Comparison of ENCODE assay signal across 24 cellular contexts in the genomic region with DNA sequence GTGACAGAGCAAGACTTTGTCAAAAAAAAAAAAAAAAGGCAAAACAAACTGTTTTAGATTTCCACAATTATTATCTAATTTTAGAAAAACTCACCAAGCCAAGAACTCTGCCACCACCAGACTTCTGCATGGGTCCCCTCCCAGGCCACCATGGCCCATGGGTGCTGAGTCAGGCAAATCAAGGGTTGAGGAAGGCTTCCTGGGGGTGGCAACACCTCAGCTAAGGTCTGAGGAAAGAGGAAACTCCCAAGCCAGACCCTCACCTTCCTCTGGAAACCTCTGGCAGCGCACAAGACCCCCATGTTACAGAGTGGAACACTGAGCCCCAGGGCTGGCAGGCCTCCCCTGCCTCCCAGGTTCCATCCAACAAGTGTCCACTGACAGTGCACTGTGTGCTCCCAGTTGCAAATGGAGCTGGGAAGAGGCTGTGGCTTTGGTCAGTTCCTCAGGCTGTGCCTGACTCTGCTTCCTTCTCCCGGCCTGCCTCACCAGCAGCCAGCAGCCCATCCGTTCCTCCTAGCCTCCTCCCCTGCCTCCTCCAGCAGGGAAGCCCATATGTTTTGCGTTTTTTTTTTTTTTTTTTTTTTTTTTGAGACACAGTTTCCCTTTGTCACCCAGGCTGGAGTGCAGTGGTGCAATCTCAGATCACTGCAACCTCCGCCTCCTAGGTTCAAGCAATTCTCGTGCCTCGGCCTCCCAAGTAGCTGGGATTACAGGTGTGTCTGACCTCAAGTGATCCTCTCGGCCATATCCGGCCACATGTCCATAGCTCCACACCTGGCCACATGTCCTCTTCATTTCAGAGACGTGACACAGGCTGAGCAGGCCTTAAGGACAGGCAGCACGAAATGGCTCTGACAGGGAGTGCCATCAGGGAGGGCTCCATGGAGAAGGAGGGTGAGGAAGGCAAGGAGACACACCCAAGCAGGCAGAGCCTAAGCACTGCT. TPM values are rescaled to one million over a fixed set of nuclear protein-coding genes. Genes with fewer than 3 reads are reported as not detected.
DNase-seq lines count a peak whose midpoint lies in the region; FAIRE-seq and TF ChIP-seq lines count a peak whose summit lies in the region.
"Had no signal": no experiment of that assay in that cellular context is flagged by ENCODE, and none has a peak within 500 bp of the region (broad histone marks: within the 10 kb centered on the region; RNA-seq: fewer than 3 reads in every experiment).

No MANE protein-coding gene starts in this region.

- H3K27me3 ChIP-seq in spleen (replicated peaks in 1 of 7) (no peaks in the 10 kb centered on the region), sigmoid colon (no peaks in the 10 kb centered on the region)

- no peak for FAIRE-seq in D721Med (lab: Jason Lieb, UNC)
- FAIRE-seq: endothelial cell of umbilical vein, keratinocyte had no signal

- no peaks in the 10 kb centered on the region for H3K9me3 Mint-ChIP-seq in activated CD4-positive, alpha-beta memory T cell treated with anti-CD3 and anti-CD28 coated beads for 36 hours
- no peaks in the 10 kb centered on the region for H3K9me3 Mint-ChIP-seq in activated CD4-positive, alpha-beta memory T cell treated with anti-CD3 and anti-CD28 coated beads, Interleukin-2, amount 10 ng/mL, durations not matched to agents 7 days and 5 days
- H3K9me3 Mint-ChIP-seq: type B pancreatic cell had no signal

- no peaks in the 10 kb centered on the region for H3K27me3 Mint-ChIP-seq in activated CD4-positive, alpha-beta memory T cell treated with anti-CD3 and anti-CD28 coated beads for 36 hours
- H3K27me3 Mint-ChIP-seq in activated CD4-positive, alpha-beta memory T cell treated with anti-CD3 and anti-CD28 coated beads, Interleukin-2, amount 10 ng/mL, durations not matched to agents 7 days and 5 days = no peaks in the 10 kb centered on the region

- H3K36me3 Mint-ChIP-seq in activated CD4-positive, alpha-beta memory T cell treated with anti-CD3 and anti-CD28 coated beads for 36 hours = peaks cover under 1% of the 10 kb centered on the region
- peaks cover 4% of the 10 kb centered on the region for H3K36me3 Mint-ChIP-seq in activated CD4-positive, alpha-beta memory T cell treated with anti-CD3 and anti-CD28 coated beads, Interleukin-2, amount 10 ng/mL, durations not matched to agents 7 days and 5 days (ENCODE audit: low read depth)
- H3K36me3 Mint-ChIP-seq: type B pancreatic cell had no signal

- in situ Hi-C loops in KBM-7 (cut with MboI; ENCODE audit: low pct_unique_long_range_greater_than_20kb, low sequenced_read_pairs) = no loop called here

- TF ChIP-seq CTCF in coronary artery (IDR thresholded peaks at IDR 0.05) (no peak), spleen (IDR thresholded peaks at IDR 0.05 in 8 of 11, conservative IDR thresholded peaks at IDR 0.05 in 3 of 11) (no peak), D721Med (IDR thresholded peaks at IDR 0.05; ENCODE audit: insufficient read depth, missing control alignments) (no peak), sigmoid colon (IDR thresholded peaks at IDR 0.05) (no peak)

- peak overlapping the region; percentile 14 for H3K27ac Mint-ChIP-seq in activated CD4-positive, alpha-beta memory T cell treated with anti-CD3 and anti-CD28 coated beads for 36 hours
- H3K27ac Mint-ChIP-seq in activated CD4-positive, alpha-beta memory T cell treated with anti-CD3 and anti-CD28 coated beads, Interleukin-2, amount 10 ng/mL, durations not matched to agents 7 days and 5 days = no peak overlapping the region
- H3K27ac Mint-ChIP-seq: type B pancreatic cell had no signal

- H3K36me3 ChIP-seq in spleen (no peaks in the 10 kb centered on the region), sigmoid colon (no peaks in the 10 kb centered on the region)

- H3K4me1 ChIP-seq in spleen = peaks cover 7 to 86% (median 51%) of the 10 kb centered on the region in 6 donors
- peaks cover 0 to 26% (median 20%) of the 10 kb centered on the region in 4 donors for H3K4me1 ChIP-seq in sigmoid colon

- no peak overlapping the region for H3K4me3 ChIP-seq in coronary artery
- no peak overlapping the region for H3K4me3 ChIP-seq in spleen
- no peak overlapping the region for H3K4me3 ChIP-seq in sigmoid colon

- H3K9me3 ChIP-seq in spleen = no peaks in the 10 kb centered on the region
- H3K9me3 ChIP-seq in sigmoid colon = no peaks in the 10 kb centered on the region

- intact Hi-C loops in activated CD4-positive, alpha-beta memory T cell treated with anti-CD3 and anti-CD28 coated beads for 36 hours (cut with micrococcal nuclease) = no loop called here
- intact Hi-C loops in spleen (cut with DNase I; ENCODE audit: low total_unique reads) (loop anchor here (10.0 kb wide), 1 partner anchor 50 kb away; no protein-coding TSS in a partner anchor), sigmoid colon (cut with DNase I) (no loop called here)

- H3K4me1 Mint-ChIP-seq in activated CD4-positive, alpha-beta memory T cell treated with anti-CD3 and anti-CD28 coated beads for 36 hours (ENCODE audit: low read depth) = peaks cover 9% of the 10 kb centered on the region
- H3K4me1 Mint-ChIP-seq in activated CD4-positive, alpha-beta memory T cell treated with anti-CD3 and anti-CD28 coated beads, Interleukin-2, amount 10 ng/mL, durations not matched to agents 7 days and 5 days = peaks cover 28% of the 10 kb centered on the region

- no peak for DNase-seq in activated CD4-positive, alpha-beta memory T cell treated with anti-CD3 and anti-CD28 coated beads for 36 hours
- no peak for DNase-seq in activated CD4-positive, alpha-beta memory T cell treated with anti-CD3 and anti-CD28 coated beads, Interleukin-2, amount 10 ng/mL, durations not matched to agents 7 days and 5 days
- peak; percentile 15 to 42 for DNase-seq in Kasumi-1 (lab: John Stamatoyannopoulos, UW)
- DNase-seq in coronary artery (ENCODE audit: low spot score) = no peak
- DNase-seq in spleen = no peak
- DNase-seq in D721Med (ENCODE audit: insufficient read length, low spot score) = no peak
- DNase-seq in sigmoid colon = no peak
- no peak for DNase-seq in KBM-7
- DNase-seq: activated CD4-positive, CD25-positive, alpha-beta regulatory T cell; cortex of kidney; H7; hippocampal formation; IMR-90; mesendoderm; NCI-H1930; NCI-H510A; SHP77 treated with DMSO at 0.1 percent for 48 hours; stimulated activated CD4-positive, alpha-beta T cell treated with anti-CD3 and anti-CD28 coated beads, Interleukin-15, amount 100 ng/mL, for 24 hours; stimulated activated naive CD4-positive, alpha-beta T cell treated with Interleukin-2 at 50 U/mL for 16 hours had no signal

- no peak overlapping the region for H3K4me3 Mint-ChIP-seq in activated CD4-positive, alpha-beta memory T cell treated with anti-CD3 and anti-CD28 coated beads for 36 hours
- H3K4me3 Mint-ChIP-seq in activated CD4-positive, alpha-beta memory T cell treated with anti-CD3 and anti-CD28 coated beads, Interleukin-2, amount 10 ng/mL, durations not matched to agents 7 days and 5 days = no peak overlapping the region
- H3K4me3 Mint-ChIP-seq: type B pancreatic cell had no signal

- POLR2A ChIA-PET in activated CD4-positive, alpha-beta memory T cell treated with anti-CD3 and anti-CD28 coated beads for 36 hours (lab: Charles Lee) = no interaction called here
- POLR2A ChIA-PET in activated CD4-positive, alpha-beta memory T cell treated with anti-CD3 and anti-CD28 coated beads, Interleukin-2, amount 10 ng/mL, durations not matched to agents 7 days and 5 days (lab: Charles Lee) = interaction anchor here (0.9 to 1.1 kb wide), 3 partner anchors 10 to 90 kb away, joined by 3 to 4 read pairs (median 3); no protein-coding TSS in a partner anchor

- TF ChIP-seq EP300 in sigmoid colon (IDR thresholded peaks at IDR 0.05) = no peak

- peak overlapping the region; percentile 46 to 71 for H3K27ac ChIP-seq in coronary artery
- H3K27ac ChIP-seq in spleen = peak overlapping the region in 5 of 8 donors; percentile 40 to 98 (median 93)
- no peak overlapping the region for H3K27ac ChIP-seq in sigmoid colon

- TF ChIP-seq POLR2A in spleen (IDR thresholded peaks at IDR 0.05) (no peak), sigmoid colon (IDR thresholded peaks at IDR 0.05) (no peak)

- CTCF ChIA-PET in activated CD4-positive, alpha-beta memory T cell treated with anti-CD3 and anti-CD28 coated beads for 36 hours (lab: Charles Lee) = no interaction called here
- CTCF ChIA-PET in activated CD4-positive, alpha-beta memory T cell treated with anti-CD3 and anti-CD28 coated beads, Interleukin-2, amount 10 ng/mL, durations not matched to agents 7 days and 5 days (lab: Charles Lee) = interaction anchor here (0.7 kb wide), 1 partner anchor 13 kb away, joined by 4 read pairs; no protein-coding TSS in a partner anchor

- 57 to 84% (median 71%) methylated on average over 11 of the region's 11 CpGs for WGBS in spleen, 5 donors
- WGBS in sigmoid colon, 2 donors = 81 to 86% methylated on average over 11 of the region's 11 CpGs

RNA-seq across cellular contexts. Expression of a gene that starts 3.5 kb away (rescaled TPM):
- total RNA-seq in activated CD4-positive, alpha-beta memory T cell treated with anti-CD3 and anti-CD28 coated beads for 36 hours = 10 to 100 TPM; 67.0 to 72.8 TPM
- 10 to 100 TPM; 69.6 to 71.4 TPM for total RNA-seq in activated CD4-positive, alpha-beta memory T cell treated with anti-CD3 and anti-CD28 coated beads, Interleukin-2, amount 10 ng/mL, durations not matched to agents 7 days and 5 days
- total RNA-seq in spleen (10 to 100 TPM; 27.6 to 54.8 (median 35.8) TPM), sigmoid colon (1 to 10 TPM; 1.9 to 7.2 (median 4.7) TPM)
- polyA plus RNA-seq in spleen (10 to 100 TPM; 50.4 to 68.8 (median 57.4) TPM), sigmoid colon (10 to 100 TPM in 1 of 3 donors, under 1 TPM in 1, not detected in 1; 0.92 to 15.2 TPM)
- total RNA-seq: A673, endothelial cell of umbilical vein had no signal
- polyA plus RNA-seq: endothelial cell of umbilical vein, neural cell had no signal

RNA-seq across cellular contexts. Expression of a gene that starts 41.0 kb away (rescaled TPM):
- 10 to 100 TPM; 77.9 to 80.0 TPM for total RNA-seq in activated CD4-positive, alpha-beta memory T cell treated with anti-CD3 and anti-CD28 coated beads for 36 hours
- total RNA-seq in activated CD4-positive, alpha-beta memory T cell treated with anti-CD3 and anti-CD28 coated beads, Interleukin-2, amount 10 ng/mL, durations not matched to agents 7 days and 5 days = 10 to 100 TPM; 80.4 to 83.5 TPM
- 10 to 100 TPM; 32.8 to 78.8 (median 44.6) TPM for total RNA-seq in spleen
- 10 to 100 TPM; 21.7 to 38.9 (median 23.0) TPM for polyA plus RNA-seq in spleen
- 10 to 100 TPM; 51.2 to 88.4 (median 85.0) TPM for total RNA-seq in sigmoid colon
- 10 to 100 TPM; 56.8 to 87.2 (median 66.1) TPM for polyA plus RNA-seq in sigmoid colon

Comparison
In these comparisons a context has a peak if more than half of its experiments do, and no peak if none do; other contexts are left out.
1. DNase-seq: peak in Kasumi-1 (2 of 2); none in activated CD4-positive, alpha-beta memory T cell treated with anti-CD3 and anti-CD28 coated beads for 36 hours (single experiment), activated CD4-positive, alpha-beta memory T cell treated with anti-CD3 and anti-CD28 coated beads, Interleukin-2, amount 10 ng/mL, durations not matched to agents 7 days and 5 days (single experiment), coronary artery (single experiment), spleen (single experiment), D721Med (single experiment), sigmoid colon (single experiment) and KBM-7 (single experiment).
2. H3K27ac ChIP-seq: peak in coronary artery (2 of 2) and spleen (5 of 8); none in sigmoid colon (0 of 4).